In genomic region chr2:236856856-236857616, GRCh38 we compare ENCODE assay signal across 1 cellular context.
TF ChIP-seq lines count a peak whose summit lies in the region.

No MANE protein-coding gene starts in this region.

TF ChIP-seq in WTC11, 78 proteins besides CTCF, POLR2A, EP300 and RAD21:
- TF ChIP-seq ZNF423 (CRISPR knock-in tag; IDR thresholded peaks at IDR 0.05) (peak; percentile 28; the same call in 1 of the 2 replicates), ZNF121 (CRISPR knock-in tag; IDR thresholded peaks at IDR 0.05) (0 out of 2 replicates have a peak, but pooled peaks have one; percentile 9), NFYB (CRISPR knock-in tag; conservative IDR thresholded peaks at IDR 0.05; ENCODE audit: low read depth) (no peak), CDX4 (CRISPR knock-in tag; IDR thresholded peaks at IDR 0.05; ENCODE audit: borderline replicate concordance) (no peak), ZNF416 (CRISPR knock-in tag; IDR thresholded peaks at IDR 0.05) (no peak)
TF ChIP-seq in WTC11: peak in this region for 2.
